ENCODE assay signal across 1 cellular context in the genomic region with DNA sequence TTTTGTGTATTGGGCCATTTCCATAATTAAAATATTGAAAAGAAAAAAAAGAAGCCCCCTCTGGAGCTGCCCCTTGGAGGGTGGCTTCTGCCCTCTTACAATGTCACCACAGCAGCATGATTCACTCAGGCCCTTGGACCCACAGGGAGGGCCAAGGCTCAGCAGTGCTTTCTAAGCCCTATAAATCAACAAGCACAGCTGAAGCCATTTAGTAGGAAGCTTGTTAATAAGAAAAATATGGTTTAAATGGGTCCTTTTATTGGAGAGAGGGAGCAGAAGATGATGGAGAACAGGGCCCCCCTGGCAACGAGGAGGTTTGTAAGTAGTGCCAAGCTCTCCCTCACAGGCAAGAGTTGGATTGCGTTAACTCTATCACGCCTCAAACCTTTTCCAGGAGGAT.
TF ChIP-seq lines count a peak whose summit lies in the region.

No MANE protein-coding gene starts in this region.

TF ChIP-seq in WTC11, 78 proteins besides CTCF, POLR2A, EP300 and RAD21 (continued from another document):
- TF ChIP-seq, protein P1, sequence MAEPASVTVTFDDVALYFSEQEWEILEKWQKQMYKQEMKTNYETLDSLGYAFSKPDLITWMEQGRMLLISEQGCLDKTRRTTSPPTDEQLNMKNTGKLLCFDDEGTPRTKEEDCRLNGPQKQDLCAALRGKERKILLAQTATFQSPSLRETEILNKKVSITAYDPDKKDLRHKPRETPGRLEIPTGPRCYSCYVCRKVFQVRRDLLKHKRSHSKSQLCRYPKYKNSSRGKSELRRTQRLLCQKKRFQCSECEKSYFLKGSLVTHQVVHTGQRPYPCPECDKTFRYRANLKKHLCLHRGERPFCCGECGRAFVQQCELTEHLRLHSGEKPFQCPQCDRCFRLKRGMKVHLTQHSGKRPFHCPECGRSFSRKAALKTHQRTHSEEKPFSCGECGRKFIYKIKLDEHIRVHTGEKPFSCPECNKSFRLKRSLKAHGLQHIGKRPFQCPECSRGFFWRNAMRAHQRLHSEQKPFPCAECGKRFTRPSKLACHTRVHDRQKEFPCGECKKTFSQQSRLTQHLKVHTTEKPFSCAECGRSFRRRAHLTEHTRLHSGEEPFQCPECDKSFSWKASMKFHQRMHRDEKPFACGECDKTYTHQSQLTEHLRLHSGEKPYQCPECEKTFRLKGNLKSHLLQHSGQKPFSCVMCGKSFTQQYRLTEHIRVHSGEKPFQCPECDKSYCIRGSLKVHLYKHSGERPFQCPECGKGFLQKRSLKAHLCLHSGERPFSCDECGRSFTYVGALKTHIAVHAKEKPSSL (CRISPR knock-in tag; conservative IDR thresholded peaks at IDR 0.05): no peak
- TF ChIP-seq JUN (CRISPR knock-in tag; IDR thresholded peaks at IDR 0.05): no peak
- no peak for TF ChIP-seq IRF2 (CRISPR knock-in tag; IDR thresholded peaks at IDR 0.05; ENCODE audit: borderline replicate concordance, low read depth)
- no peak for TF ChIP-seq RORB (CRISPR knock-in tag; IDR thresholded peaks at IDR 0.05)
- TF ChIP-seq, protein P2, sequence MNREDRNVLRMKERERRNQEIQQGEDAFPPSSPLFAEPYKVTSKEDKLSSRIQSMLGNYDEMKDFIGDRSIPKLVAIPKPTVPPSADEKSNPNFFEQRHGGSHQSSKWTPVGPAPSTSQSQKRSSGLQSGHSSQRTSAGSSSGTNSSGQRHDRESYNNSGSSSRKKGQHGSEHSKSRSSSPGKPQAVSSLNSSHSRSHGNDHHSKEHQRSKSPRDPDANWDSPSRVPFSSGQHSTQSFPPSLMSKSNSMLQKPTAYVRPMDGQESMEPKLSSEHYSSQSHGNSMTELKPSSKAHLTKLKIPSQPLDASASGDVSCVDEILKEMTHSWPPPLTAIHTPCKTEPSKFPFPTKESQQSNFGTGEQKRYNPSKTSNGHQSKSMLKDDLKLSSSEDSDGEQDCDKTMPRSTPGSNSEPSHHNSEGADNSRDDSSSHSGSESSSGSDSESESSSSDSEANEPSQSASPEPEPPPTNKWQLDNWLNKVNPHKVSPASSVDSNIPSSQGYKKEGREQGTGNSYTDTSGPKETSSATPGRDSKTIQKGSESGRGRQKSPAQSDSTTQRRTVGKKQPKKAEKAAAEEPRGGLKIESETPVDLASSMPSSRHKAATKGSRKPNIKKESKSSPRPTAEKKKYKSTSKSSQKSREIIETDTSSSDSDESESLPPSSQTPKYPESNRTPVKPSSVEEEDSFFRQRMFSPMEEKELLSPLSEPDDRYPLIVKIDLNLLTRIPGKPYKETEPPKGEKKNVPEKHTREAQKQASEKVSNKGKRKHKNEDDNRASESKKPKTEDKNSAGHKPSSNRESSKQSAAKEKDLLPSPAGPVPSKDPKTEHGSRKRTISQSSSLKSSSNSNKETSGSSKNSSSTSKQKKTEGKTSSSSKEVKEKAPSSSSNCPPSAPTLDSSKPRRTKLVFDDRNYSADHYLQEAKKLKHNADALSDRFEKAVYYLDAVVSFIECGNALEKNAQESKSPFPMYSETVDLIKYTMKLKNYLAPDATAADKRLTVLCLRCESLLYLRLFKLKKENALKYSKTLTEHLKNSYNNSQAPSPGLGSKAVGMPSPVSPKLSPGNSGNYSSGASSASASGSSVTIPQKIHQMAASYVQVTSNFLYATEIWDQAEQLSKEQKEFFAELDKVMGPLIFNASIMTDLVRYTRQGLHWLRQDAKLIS (CRISPR knock-in tag; IDR thresholded peaks at IDR 0.05; ENCODE audit: borderline replicate concordance): no peak
- TF ChIP-seq, protein P3, sequence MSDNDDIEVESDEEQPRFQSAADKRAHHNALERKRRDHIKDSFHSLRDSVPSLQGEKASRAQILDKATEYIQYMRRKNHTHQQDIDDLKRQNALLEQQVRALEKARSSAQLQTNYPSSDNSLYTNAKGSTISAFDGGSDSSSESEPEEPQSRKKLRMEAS (CRISPR knock-in tag; IDR thresholded peaks at IDR 0.05): no peak
